Comparison of ENCODE assay signal across 13 cellular contexts in genomic region chr10:119377905-119378736, GRCh38.
DNase-seq lines count a peak whose midpoint lies in the region; ATAC-seq and TF ChIP-seq lines count a peak whose summit lies in the region.
"Had no signal": no experiment of that assay in that cellular context is flagged by ENCODE, and none has a peak within 500 bp of the region (broad histone marks: within the 10 kb centered on the region; RNA-seq: fewer than 3 reads in every experiment).

No MANE protein-coding gene starts in this region.

- DNase-seq in GM23248, result peak; percentile 25
- DNase-seq in NCI-H446 (lab: John Stamatoyannopoulos, UW), result peak; percentile 60 to 85
- peak; percentile 74 for DNase-seq in Right ventricle myocardium superior
- DNase-seq in sigmoid colon, result no peak
- DNase-seq in hepatocyte (ENCODE audit: low spot score), result no peak
- no peak for DNase-seq in upper lobe of right lung
- DNase-seq in HPDE6-E6E7 (ENCODE audit: extremely low spot score), result no peak
- DNase-seq: Caco-2, T1000 had no signal

- intact Hi-C loops in Right ventricle myocardium superior (cut with DNase I) (no loop called here), sigmoid colon (cut with DNase I) (no loop called here), upper lobe of right lung (cut with DNase I) (no loop called here)

- H3K4me1 ChIP-seq in GM23248 (ENCODE audit: insufficient read depth), result 0 out of 2 replicates have a peak, but pooled peaks cover 7% of the 10 kb centered on the region
- H3K4me1 ChIP-seq in sigmoid colon, result peaks cover 0 to 22% (median 19%) of the 10 kb centered on the region in 4 donors
- no peaks in the 10 kb centered on the region for H3K4me1 ChIP-seq in hepatocyte (ENCODE audit: insufficient read depth)
- peaks cover 31% of the 10 kb centered on the region for H3K4me1 ChIP-seq in upper lobe of right lung

- no peak for TF ChIP-seq CTCF in sigmoid colon (IDR thresholded peaks at IDR 0.05)
- TF ChIP-seq CTCF in hepatocyte (IDR thresholded peaks at IDR 0.05; ENCODE audit: poor library complexity), result no peak
- TF ChIP-seq CTCF in upper lobe of right lung (IDR thresholded peaks at IDR 0.05), result no peak

- H3K9me3 ChIP-seq in GM23248 (ENCODE audit: low read depth), result no peaks in the 10 kb centered on the region
- no peaks in the 10 kb centered on the region for H3K9me3 ChIP-seq in sigmoid colon
- H3K9me3 ChIP-seq in hepatocyte (ENCODE audit: low read depth), result no peaks in the 10 kb centered on the region
- H3K9me3 ChIP-seq in upper lobe of right lung, result no peaks in the 10 kb centered on the region
- H3K9me3 ChIP-seq: Caco-2 had no signal

- H2AFZ ChIP-seq in GM23248 (no peak overlapping the region), hepatocyte (no peak overlapping the region)

- ATAC-seq in Right ventricle myocardium superior (ENCODE audit: poor library complexity) (peak; percentile 76), upper lobe of right lung (no peak), GM19328 (IDR thresholded peaks at IDR 0.05; ENCODE audit: unreplicated experiment) (no peak)
- ATAC-seq: activated naive CD4-positive, alpha-beta T cell treated with anti-CD3 and anti-CD28 coated beads, Interleukin-2, amount 50 U/mL, for 72 hours had no signal

- H3K36me3 ChIP-seq in GM23248 (ENCODE audit: low read depth) (no peaks in the 10 kb centered on the region), sigmoid colon (peaks cover 0 to 5% (median 2%) of the 10 kb centered on the region in 4 donors), hepatocyte (replicated peaks; ENCODE audit: insufficient read depth, low read depth) (no peaks in the 10 kb centered on the region), upper lobe of right lung (peaks cover 10% of the 10 kb centered on the region)

- no peaks in the 10 kb centered on the region for H3F3A ChIP-seq in GM23248 (ENCODE audit: insufficient read depth)

- H3K9ac ChIP-seq in GM23248, result no peak overlapping the region

- H3K9me2 ChIP-seq in GM23248 (ENCODE audit: insufficient read depth) (no peaks in the 10 kb centered on the region), hepatocyte (replicated peaks; ENCODE audit: insufficient read depth) (no peaks in the 10 kb centered on the region)

- in situ Hi-C loops in GM23248 (cut with MboI), result no loop called here

- H3K4me3 ChIP-seq in GM23248, result no peak overlapping the region
- H3K4me3 ChIP-seq in sigmoid colon, result no peak overlapping the region
- H3K4me3 ChIP-seq in hepatocyte, result no peak overlapping the region
- no peak overlapping the region for H3K4me3 ChIP-seq in upper lobe of right lung
- H3K4me3 ChIP-seq: smooth muscle cell had no signal

- 81% methylated on average over 28 to 29 of the region's 29 CpGs for WGBS in GM23248 (ENCODE audit: low coverage in 1 of 2, low lambda C conversion rate in 2 of 2, missing lambda C conversion rate in 2 of 2), 2 experiments
- 89 to 90% methylated on average over 28 to 29 of the region's 29 CpGs for WGBS in sigmoid colon, 2 donors
- WGBS in hepatocyte (ENCODE audit: low lambda C conversion rate, missing lambda C conversion rate), result 90% methylated on average over 28 of the region's 29 CpGs

- no peak for TF ChIP-seq POLR2A in sigmoid colon (IDR thresholded peaks at IDR 0.05)

- no peak for TF ChIP-seq EP300 in sigmoid colon (IDR thresholded peaks at IDR 0.05)

- H3K4me2 ChIP-seq in GM23248 (ENCODE audit: unreplicated experiment) (no peak overlapping the region), hepatocyte (no peak overlapping the region)
- H3K4me2 ChIP-seq: smooth muscle cell had no signal

- H4K20me1 ChIP-seq in GM23248 (ENCODE audit: insufficient read depth), result no peaks in the 10 kb centered on the region
- no peaks in the 10 kb centered on the region for H4K20me1 ChIP-seq in hepatocyte (ENCODE audit: insufficient read depth, poor library complexity, severe bottlenecking)

- H3K79me2 ChIP-seq in GM23248 (ENCODE audit: insufficient read depth), result no peaks in the 10 kb centered on the region
- H3K79me2 ChIP-seq in hepatocyte, result peaks cover 5% of the 10 kb centered on the region

- H3K27me3 ChIP-seq in GM23248 (replicated peaks; ENCODE audit: insufficient read depth) (no peaks in the 10 kb centered on the region), sigmoid colon (no peaks in the 10 kb centered on the region), hepatocyte (no peaks in the 10 kb centered on the region), upper lobe of right lung (no peaks in the 10 kb centered on the region)

- no peak overlapping the region for H3K27ac ChIP-seq in GM23248
- H3K27ac ChIP-seq in sigmoid colon, result peak overlapping the region in 3 of 4 donors; percentile 34 to 53 (median 47)
- H3K27ac ChIP-seq in hepatocyte, result no peak overlapping the region
- no peak overlapping the region for H3K27ac ChIP-seq in upper lobe of right lung
- H3K27ac ChIP-seq: HL-60 had no signal

Comparison
In these comparisons a context has a peak if more than half of its experiments do, and no peak if none do; other contexts are left out.
1. DNase-seq: peak in GM23248 (single experiment), NCI-H446 (2 of 2) and Right ventricle myocardium superior (single experiment); none in sigmoid colon (single experiment), hepatocyte (single experiment), upper lobe of right lung (single experiment) and HPDE6-E6E7 (single experiment).
2. H3K27ac ChIP-seq: peak in sigmoid colon (3 of 4); none in GM23248 (single experiment), hepatocyte (single experiment) and upper lobe of right lung (single experiment).